8 cellular contexts compared by ENCODE assay signal in the genomic region with DNA sequence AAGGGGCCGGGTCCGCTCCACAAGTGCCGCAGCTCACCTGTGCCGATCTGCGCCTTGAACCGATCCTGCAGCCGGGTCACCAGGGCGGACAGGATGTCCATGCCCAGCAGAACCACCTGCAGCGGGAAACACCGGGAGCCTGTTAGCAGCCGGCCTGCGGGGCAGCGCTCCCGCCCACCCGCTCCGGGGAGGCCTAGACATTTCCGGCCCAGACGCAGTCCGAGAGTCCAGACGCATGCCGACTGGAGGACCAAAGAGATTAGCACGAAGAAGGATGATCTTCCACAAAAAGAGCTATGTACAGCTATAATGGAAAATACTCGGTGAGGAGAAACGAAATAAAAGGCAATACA. TPM values are rescaled to one million over a fixed set of nuclear protein-coding genes. Genes with fewer than 3 reads are reported as not detected.
A peak's percentile ranks its signal among the peaks of the same experiment; 100 is the strongest.
DNase-seq lines count a peak whose midpoint lies in the region; ATAC-seq, FAIRE-seq and TF ChIP-seq lines count a peak whose summit lies in the region.

No MANE protein-coding gene starts in this region.

- CTCF ChIA-PET in AG04450 (lab: Charles Lee), result interaction anchor here (0.6 to 1.9 kb wide), 25 partner anchors 10 to 402 kb away, joined by 3 to 16 read pairs (median 4); a partner anchor contains a TSS

- H3K27me3 ChIP-seq in AG04450 (ENCODE audit: control insufficient read depth, insufficient read depth, low read length) (no peaks in the 10 kb centered on the region), adrenal gland (no peaks in the 10 kb centered on the region)

- peak; percentile 49 for ATAC-seq in HG02763 (IDR thresholded peaks at IDR 0.05; ENCODE audit: unreplicated experiment)
- peak; percentile 78 for ATAC-seq in sciatic nerve

- H3K4me1 ChIP-seq in adrenal gland (replicated peaks in 1 of 2), result peaks cover 21 to 76% of the 10 kb centered on the region in 2 donors

- TF ChIP-seq CTCF in AG04450 (IDR thresholded peaks at IDR 0.05; ENCODE audit: low read depth, low read length), result no peak
- no peak for TF ChIP-seq CTCF in adrenal gland (IDR thresholded peaks at IDR 0.05)
- no peak for TF ChIP-seq CTCF in GM13977 (IDR thresholded peaks at IDR 0.05; ENCODE audit: extremely low read depth, insufficient read depth, missing control alignments)

- 0 to 1% (median 0%) methylated on average over 12 to 24 of the region's 24 CpGs for WGBS in adrenal gland, 4 donors

- in situ Hi-C loops in GM13977 (cut with MboI; ENCODE audit: low pct_unique_long_range_greater_than_20kb, low sequenced_read_pairs, unreplicated experiment), result loop anchor here (10.0 kb wide), 2 partner anchors 125 to 185 kb away; no protein-coding TSS in a partner anchor

- POLR2A ChIA-PET in AG04450 (lab: Yijun Ruan, JAX), result interaction anchor here (0.7 to 3.5 kb wide), 35 partner anchors 9 to 1278 kb away, joined by 3 to 79 read pairs (median 6); a partner anchor contains a TSS

- H3K9me3 ChIP-seq in AG04450 (ENCODE audit: control insufficient read depth, insufficient read depth, low read length), result no peaks in the 10 kb centered on the region; the same call in 1 of the 2 replicates
- no peaks in the 10 kb centered on the region for H3K9me3 ChIP-seq in adrenal gland (replicated peaks in 1 of 3)

- H3K36me3 ChIP-seq in adrenal gland (replicated peaks in 1 of 2), result no peaks in the 10 kb centered on the region

- H3K4me3 ChIP-seq in AG04450 (ENCODE audit: low read depth, low read length), result peak overlapping the region; percentile 80
- peak overlapping the region; percentile 5 to 75 (median 68) for H3K4me3 ChIP-seq in adrenal gland

- peak; percentile 24 for DNase-seq in AG04450 (ENCODE audit: low read depth, low spot score)
- DNase-seq in GM12891 (ENCODE audit: insufficient read length, low spot score), result peak; percentile 65
- peak; percentile 88 for DNase-seq in NCI-H2196 (lab: John Stamatoyannopoulos, UW; ENCODE audit: unreplicated experiment)
- DNase-seq in adrenal gland, result peak; percentile 66 to 89 (median 79)
- peak in 39 of 51 donors; percentile 41 to 85 (median 72) for DNase-seq in hypothalamus (lab: John Stamatoyannopoulos, UW)
- peak; percentile 83 for DNase-seq in sciatic nerve (ENCODE audit: low spot score)
- DNase-seq in GM13977 (ENCODE audit: low spot score), result no peak

- H3K27ac ChIP-seq in AG04450 (ENCODE audit: low read depth, low read length), result peak overlapping the region; percentile 100
- H3K27ac ChIP-seq in adrenal gland, result peak overlapping the region; percentile 93 to 98 (median 96)

- intact Hi-C loops in adrenal gland (cut with DNase I) (loop anchor here (5.0 to 10.0 kb wide), 5 partner anchors 115 to 192 kb away; a partner anchor contains a TSS), sciatic nerve (cut with DNase I) (no loop called here)

- TF ChIP-seq POLR2A in GM12891 (IDR thresholded peaks at IDR 0.05; ENCODE audit: low read depth, low read length) (no peak), adrenal gland (IDR thresholded peaks at IDR 0.05) (no peak)

- FAIRE-seq in GM12891 (lab: Jason Lieb, UNC), result peak; percentile 20

TF ChIP-seq in GM12891, 5 proteins besides CTCF, POLR2A, EP300 and RAD21:
- TF ChIP-seq PAX5 (IDR thresholded peaks at IDR 0.05; ENCODE audit: insufficient read depth, low read length, severe bottlenecking) (no peak), SPI1 (IDR thresholded peaks at IDR 0.05; ENCODE audit: low read depth, low read length) (no peak), POLR2AphosphoS5 (IDR thresholded peaks at IDR 0.05; ENCODE audit: low read depth, low read length) (no peak), POU2F2 (IDR thresholded peaks at IDR 0.05; ENCODE audit: low read depth, low read length) (no peak), TAF1 (IDR thresholded peaks at IDR 0.05; ENCODE audit: low read depth, low read length) (no peak)

RNA-seq across cellular contexts. Expression of a gene that starts 0.5 kb away (rescaled TPM):
- polyA plus RNA-seq in AG04450 (2011; rRNA removed) (not detected in 2 replicates), adrenal gland (not detected)
- polyA minus RNA-seq in AG04450 (2011; rRNA and poly(A)+ RNA removed), result under 0.01 TPM in 2 replicates
- polyA plus RNA-seq in GM12891 (2012; ENCODE audit: low read depth, missing spikeins), result not detected
- total RNA-seq in adrenal gland (not detected), sciatic nerve (not detected)
